ENCODE assay signal across 21 cellular contexts in genomic region chr3:78427303-78427702, GRCh38.
DNase-seq lines count a peak whose midpoint lies in the region; TF ChIP-seq lines count a peak whose summit lies in the region.
"Had no signal": no experiment of that assay in that cellular context is flagged by ENCODE, and none has a peak within 500 bp of the region (broad histone marks: within the 10 kb centered on the region; RNA-seq: fewer than 3 reads in every experiment).

No MANE protein-coding gene starts in this region.

- H3K36me3 Mint-ChIP-seq in type B pancreatic cell (no peaks in the 10 kb centered on the region), H9 (ENCODE audit: insufficient read depth in 1 of 3, low read depth in 3 of 3) (peaks cover 0 to 9% (median 3%) of the 10 kb centered on the region in 3 experiments; a peak in 5 of 7 replicates)
- H3K36me3 Mint-ChIP-seq: IgD-negative memory B cell had no signal

- POLR2A ChIA-PET in SK-N-SH (lab: Yijun Ruan, JAX): no interaction called here
- POLR2A ChIA-PET in HEK293T (lab: Yijun Ruan, JAX): no interaction called here

- no peak overlapping the region for H3K14ac ChIP-seq in H9 (ENCODE audit: insufficient read depth, low read length)

- TF ChIP-seq RAD21 in SK-N-SH (IDR thresholded peaks at IDR 0.05; ENCODE audit: low read length): no peak

- no peaks in the 10 kb centered on the region for H3K36me3 ChIP-seq in SK-N-SH (replicated peaks in 1 of 2; ENCODE audit: control insufficient read depth in 1 of 2, insufficient read depth in 2 of 2, low read length in 1 of 2)
- no peaks in the 10 kb centered on the region for H3K36me3 ChIP-seq in smooth muscle cell (ENCODE audit: low read depth)

- H3K4ac ChIP-seq in H9 (ENCODE audit: low read depth, low read length): no peak overlapping the region

- H2BK15ac ChIP-seq in H9 (ENCODE audit: low read depth, low read length): no peak overlapping the region

- no peak overlapping the region for H4K91ac ChIP-seq in H9 (ENCODE audit: insufficient read length, low read depth, low read length)

- H3F3A ChIP-seq in SK-N-SH (replicated peaks; ENCODE audit: insufficient read depth) (no peaks in the 10 kb centered on the region), smooth muscle cell (ENCODE audit: low read depth) (no peaks in the 10 kb centered on the region)

- no peak overlapping the region for H3K23ac ChIP-seq in H9 (ENCODE audit: insufficient read length, low read depth, low read length)

- no peak overlapping the region for H3K18ac ChIP-seq in H9 (ENCODE audit: insufficient read length, low read depth, low read length)

- H2BK20ac ChIP-seq in H9 (ENCODE audit: low read depth, low read length, poor library complexity, severe bottlenecking): no peak overlapping the region

- H3K27ac Mint-ChIP-seq in type B pancreatic cell: no peak overlapping the region
- H3K27ac Mint-ChIP-seq in H9: no peak overlapping the region
- H3K27ac Mint-ChIP-seq: B cell; CD4-positive, alpha-beta T cell; IgD-negative memory B cell had no signal

- H2BK12ac ChIP-seq in H9 (ENCODE audit: insufficient read length, low read depth, low read length): no peak overlapping the region

- peaks cover 8% of the 10 kb centered on the region for H3K9me3 Mint-ChIP-seq in type B pancreatic cell
- H3K9me3 Mint-ChIP-seq in H9: peaks cover 5 to 8% of the 10 kb centered on the region in 2 experiments; a peak in 4 of 5 replicates

- H3K27me3 ChIP-seq in SK-N-SH (ENCODE audit: insufficient read depth) (no peaks in the 10 kb centered on the region), smooth muscle cell (ENCODE audit: low read depth) (no peaks in the 10 kb centered on the region), H9 (ENCODE audit: insufficient read depth, low read length) (no peaks in the 10 kb centered on the region)

- H4K8ac ChIP-seq in H9 (replicated peaks; ENCODE audit: insufficient read length, low read depth, low read length): no peak overlapping the region

- no peak overlapping the region for H2BK5ac ChIP-seq in H9 (ENCODE audit: insufficient read length, low read length)

- H3T11ph ChIP-seq in H9 (ENCODE audit: low read length): no peak overlapping the region

- H2AFZ ChIP-seq in SK-N-SH (ENCODE audit: low read depth): no peak overlapping the region
- no peak overlapping the region for H2AFZ ChIP-seq in smooth muscle cell (ENCODE audit: low read depth)
- no peak overlapping the region for H2AFZ ChIP-seq in H9 (ENCODE audit: low read length)

- H3K4me1 ChIP-seq in SK-N-SH (ENCODE audit: control insufficient read depth in 1 of 2, insufficient read depth in 2 of 2, low read depth in 1 of 2, low read length in 1 of 2): no peaks in the 10 kb centered on the region; a peak in 2 of 4 replicates
- H3K4me1 ChIP-seq in smooth muscle cell (ENCODE audit: low read depth): peaks cover 5% of the 10 kb centered on the region
- H3K4me1 ChIP-seq in H9 (ENCODE audit: insufficient read depth, low read length): peaks cover 2% of the 10 kb centered on the region; the same call in 1 of the 2 replicates

- no peak overlapping the region for H2AK5ac ChIP-seq in H9 (ENCODE audit: insufficient read length, low read length)

- TF ChIP-seq EP300 in SK-N-SH (IDR thresholded peaks at IDR 0.05; ENCODE audit: borderline replicate concordance in 1 of 2, low read depth in 1 of 2, low read length in 1 of 2): no peak

- H3K9ac ChIP-seq in SK-N-SH (no peak overlapping the region), smooth muscle cell (ENCODE audit: low read depth) (no peak overlapping the region), H9 (ENCODE audit: extremely low read depth, insufficient read length, low read length) (no peak overlapping the region)

- H3K9me3 ChIP-seq in SK-N-SH (no peaks in the 10 kb centered on the region), smooth muscle cell (replicated peaks; ENCODE audit: low read depth) (no peaks in the 10 kb centered on the region), H9 (ENCODE audit: control insufficient read depth, low read depth, low read length) (no peaks in the 10 kb centered on the region)

- H4K20me1 ChIP-seq in SK-N-SH (ENCODE audit: insufficient read depth) (no peaks in the 10 kb centered on the region), smooth muscle cell (ENCODE audit: low read depth) (no peaks in the 10 kb centered on the region), H9 (ENCODE audit: control insufficient read depth, insufficient read depth, insufficient read length) (no peaks in the 10 kb centered on the region)

- H3K27ac ChIP-seq in SK-N-SH (ENCODE audit: low read depth in 2 of 2, low read length in 1 of 2) (no peak overlapping the region), smooth muscle cell (ENCODE audit: low read depth) (no peak overlapping the region), H9 (ENCODE audit: insufficient read length, low read depth, low read length) (no peak overlapping the region)
- H3K27ac ChIP-seq: RWPE1 had no signal

- no peak overlapping the region for H2BK120ac ChIP-seq in H9 (ENCODE audit: low read depth, low read length, poor library complexity, severe bottlenecking)

- H3K79me1 ChIP-seq in H9 (ENCODE audit: insufficient read depth, low read depth, low read length, poor library complexity, severe bottlenecking): no peaks in the 10 kb centered on the region

- no peaks in the 10 kb centered on the region for H3K9me2 ChIP-seq in SK-N-SH

- no peaks in the 10 kb centered on the region for H3K23me2 ChIP-seq in H9 (ENCODE audit: insufficient read length, low read depth, low read length, poor library complexity, severe bottlenecking)

- H3K27me3 Mint-ChIP-seq in type B pancreatic cell (no peaks in the 10 kb centered on the region), H9 (ENCODE audit: low read depth) (no peaks in the 10 kb centered on the region)
- H3K27me3 Mint-ChIP-seq: B cell; CD4-positive, alpha-beta T cell; IgD-negative memory B cell had no signal

- H4K5ac ChIP-seq in H9 (ENCODE audit: insufficient read length, low read depth, low read length): no peak overlapping the region

- H3K4me3 ChIP-seq in SK-N-SH (ENCODE audit: low read depth in 2 of 2, low read length in 1 of 2) (no peak overlapping the region), fibroblast of mammary gland (ENCODE audit: control insufficient read depth, low read depth, low read length) (no peak overlapping the region), smooth muscle cell (no peak overlapping the region)

- CTCF ChIA-PET in SK-N-SH (lab: Yijun Ruan, JAX): no interaction called here
- CTCF ChIA-PET in HEK293T (lab: Yijun Ruan, JAX): no interaction called here

- no peak for TF ChIP-seq CTCF in SK-N-SH (IDR thresholded peaks at IDR 0.05)
- no peak for TF ChIP-seq CTCF in fibroblast of mammary gland (conservative IDR thresholded peaks at IDR 0.05; ENCODE audit: control insufficient read depth, insufficient read depth, low read depth, low read length)
- no peak for TF ChIP-seq CTCF in smooth muscle cell (IDR thresholded peaks at IDR 0.05; ENCODE audit: borderline replicate concordance, insufficient read depth, poor library complexity, severe bottlenecking)
- no peak for TF ChIP-seq CTCF in type B pancreatic cell (conservative IDR thresholded peaks at IDR 0.05)
- no peak for TF ChIP-seq CTCF in H9 (conservative IDR thresholded peaks at IDR 0.05)

- DNase-seq in EL (peak; percentile 5), SK-N-SH (no peak), fibroblast of mammary gland (ENCODE audit: low read depth) (peak; percentile 6), smooth muscle cell (lab: John Stamatoyannopoulos, UW; ENCODE audit: unreplicated experiment) (no peak), HEK293T (ENCODE audit: extremely low spot score) (no peak), type B pancreatic cell (ENCODE audit: extremely low spot score, unreplicated experiment) (no peak), H9 (no peak)
- DNase-seq: ACHN; Calu3; CD4-positive, alpha-beta T cell; DMS79; MV-4-11; NCI-H1417; NCI-H187 treated with DMSO at 0.1 percent for 48 hours; NCI-H526 treated with DMSO at 0.1 percent for 48 hours; NK-92 treated with Interleukin-12 subunit alpha and Interleukin-12 subunit beta, amount 100 ng/mL, for 24 hours; OCI-M1; SW 1271 had no signal

- H3K56ac ChIP-seq in H9 (ENCODE audit: insufficient read length, low read depth, low read length): no peak overlapping the region

- H3K4me2 ChIP-seq in SK-N-SH (no peak overlapping the region), smooth muscle cell (peak overlapping the region; percentile 30), H9 (ENCODE audit: insufficient read depth, insufficient read length, low read length) (no peak overlapping the region)

- H3K4me3 Mint-ChIP-seq in type B pancreatic cell (no peak overlapping the region), H9 (no peak overlapping the region)
- H3K4me3 Mint-ChIP-seq: B cell; CD4-positive, alpha-beta T cell; IgD-negative memory B cell had no signal

- no peaks in the 10 kb centered on the region for H3K4me1 Mint-ChIP-seq in type B pancreatic cell (ENCODE audit: unreplicated experiment)
- H3K4me1 Mint-ChIP-seq in H9: peaks cover 5 to 16% of the 10 kb centered on the region in 2 experiments
- H3K4me1 Mint-ChIP-seq: B cell, IgD-negative memory B cell had no signal

- H3K79me2 ChIP-seq in SK-N-SH (ENCODE audit: insufficient read depth) (no peaks in the 10 kb centered on the region), smooth muscle cell (ENCODE audit: low read depth) (no peaks in the 10 kb centered on the region), H9 (ENCODE audit: insufficient read depth, low read length) (no peaks in the 10 kb centered on the region)

TF ChIP-seq in SK-N-SH, 30 proteins besides CTCF, POLR2A, EP300 and RAD21 (continues in another document):
- TF ChIP-seq TEAD4 (IDR thresholded peaks at IDR 0.05; ENCODE audit: borderline replicate concordance, insufficient read depth) (no peak), TCF12 (IDR thresholded peaks at IDR 0.05) (peak; percentile 56), GATA2 (CRISPR knock-in tag; IDR thresholded peaks at IDR 0.05) (peak; percentile 37; the same call in 1 of the 2 replicates)

TF ChIP-seq in HEK293T, 16 proteins besides CTCF, POLR2A, EP300 and RAD21 (continues in another document):
- TF ChIP-seq NFRKB (IDR thresholded peaks at IDR 0.05): no peak
- TF ChIP-seq CTBP1 (IDR thresholded peaks at IDR 0.05; ENCODE audit: borderline replicate concordance): no peak
- TF ChIP-seq SUZ12 (IDR thresholded peaks at IDR 0.05): no peak
- TF ChIP-seq FOXM1 (IDR thresholded peaks at IDR 0.05; ENCODE audit: borderline replicate concordance): no peak
- TF ChIP-seq BHLHE40 (IDR thresholded peaks at IDR 0.05; ENCODE audit: borderline replicate concordance): no peak
- TF ChIP-seq PKNOX1 (IDR thresholded peaks at IDR 0.05): no peak
- TF ChIP-seq L3MBTL2 (conservative IDR thresholded peaks at IDR 0.05): no peak
- TF ChIP-seq ARNT (IDR thresholded peaks at IDR 0.05): no peak
- TF ChIP-seq SP1 (IDR thresholded peaks at IDR 0.05): no peak

Comparison
In these comparisons a context has a peak if more than half of its experiments do, and no peak if none do; other contexts are left out.
1. DNase-seq: peak in EL (single experiment) and fibroblast of mammary gland (single experiment); none in SK-N-SH (single experiment), smooth muscle cell (single experiment), HEK293T (single experiment), type B pancreatic cell (single experiment) and H9 (single experiment).